Comparison of ENCODE assay signal across 1 cellular context in genomic region chr5:148635321-148636083, GRCh38.
TF ChIP-seq lines count a peak whose summit lies in the region.

No MANE protein-coding gene starts in this region.

TF ChIP-seq in SK-N-SH, 30 proteins besides CTCF, POLR2A, EP300 and RAD21:
- no peak for TF ChIP-seq ELF1 (IDR thresholded peaks at IDR 0.05)
- TF ChIP-seq RFX5 (IDR thresholded peaks at IDR 0.05; ENCODE audit: low read length), result no peak
- 0 out of 2 replicates have a peak, but pooled peaks have one; percentile 53 for TF ChIP-seq FOXJ3 (CRISPR knock-in tag; IDR thresholded peaks at IDR 0.05)
- no peak for TF ChIP-seq RXRA (IDR thresholded peaks at IDR 0.05; ENCODE audit: borderline replicate concordance, low read depth)
- TF ChIP-seq RCOR1 (IDR thresholded peaks at IDR 0.05; ENCODE audit: low read length), result peak; percentile 97; the same call in 1 of the 2 replicates
- peak; percentile 93 for TF ChIP-seq GATA2 (CRISPR knock-in tag; IDR thresholded peaks at IDR 0.05)
- TF ChIP-seq, protein P1, sequence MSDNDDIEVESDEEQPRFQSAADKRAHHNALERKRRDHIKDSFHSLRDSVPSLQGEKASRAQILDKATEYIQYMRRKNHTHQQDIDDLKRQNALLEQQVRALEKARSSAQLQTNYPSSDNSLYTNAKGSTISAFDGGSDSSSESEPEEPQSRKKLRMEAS (IDR thresholded peaks at IDR 0.05; ENCODE audit: low read depth), result no peak
- no peak for TF ChIP-seq USF1 (IDR thresholded peaks at IDR 0.05; ENCODE audit: borderline replicate concordance, low read depth)
- no peak for TF ChIP-seq POLR2AphosphoS5 (IDR thresholded peaks at IDR 0.05; ENCODE audit: low read depth, low read length)
- no peak for TF ChIP-seq REST (IDR thresholded peaks at IDR 0.05; ENCODE audit: low read depth, low read length)
- TF ChIP-seq, protein P2, sequence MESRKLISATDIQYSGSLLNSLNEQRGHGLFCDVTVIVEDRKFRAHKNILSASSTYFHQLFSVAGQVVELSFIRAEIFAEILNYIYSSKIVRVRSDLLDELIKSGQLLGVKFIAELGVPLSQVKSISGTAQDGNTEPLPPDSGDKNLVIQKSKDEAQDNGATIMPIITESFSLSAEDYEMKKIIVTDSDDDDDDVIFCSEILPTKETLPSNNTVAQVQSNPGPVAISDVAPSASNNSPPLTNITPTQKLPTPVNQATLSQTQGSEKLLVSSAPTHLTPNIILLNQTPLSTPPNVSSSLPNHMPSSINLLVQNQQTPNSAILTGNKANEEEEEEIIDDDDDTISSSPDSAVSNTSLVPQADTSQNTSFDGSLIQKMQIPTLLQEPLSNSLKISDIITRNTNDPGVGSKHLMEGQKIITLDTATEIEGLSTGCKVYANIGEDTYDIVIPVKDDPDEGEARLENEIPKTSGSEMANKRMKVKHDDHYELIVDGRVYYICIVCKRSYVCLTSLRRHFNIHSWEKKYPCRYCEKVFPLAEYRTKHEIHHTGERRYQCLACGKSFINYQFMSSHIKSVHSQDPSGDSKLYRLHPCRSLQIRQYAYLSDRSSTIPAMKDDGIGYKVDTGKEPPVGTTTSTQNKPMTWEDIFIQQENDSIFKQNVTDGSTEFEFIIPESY (IDR thresholded peaks at IDR 0.05; ENCODE audit: borderline replicate concordance, low read depth), result no peak
- TF ChIP-seq TCF12 (IDR thresholded peaks at IDR 0.05), result peak; percentile 33; the same call in 1 of the 2 replicates
- TF ChIP-seq FOXM1 (IDR thresholded peaks at IDR 0.05; ENCODE audit: low read depth), result no peak
- no peak for TF ChIP-seq JUND (IDR thresholded peaks at IDR 0.05)
- no peak for TF ChIP-seq GABPA (IDR thresholded peaks at IDR 0.05; ENCODE audit: low read depth)
- no peak for TF ChIP-seq SMC3 (IDR thresholded peaks at IDR 0.05; ENCODE audit: low read depth, low read length)
- TF ChIP-seq, protein P3, sequence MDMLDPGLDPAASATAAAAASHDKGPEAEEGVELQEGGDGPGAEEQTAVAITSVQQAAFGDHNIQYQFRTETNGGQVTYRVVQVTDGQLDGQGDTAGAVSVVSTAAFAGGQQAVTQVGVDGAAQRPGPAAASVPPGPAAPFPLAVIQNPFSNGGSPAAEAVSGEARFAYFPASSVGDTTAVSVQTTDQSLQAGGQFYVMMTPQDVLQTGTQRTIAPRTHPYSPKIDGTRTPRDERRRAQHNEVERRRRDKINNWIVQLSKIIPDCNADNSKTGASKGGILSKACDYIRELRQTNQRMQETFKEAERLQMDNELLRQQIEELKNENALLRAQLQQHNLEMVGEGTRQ (IDR thresholded peaks at IDR 0.05; ENCODE audit: borderline replicate concordance, low read depth, low read length), result no peak
- no peak for TF ChIP-seq NRF1 (IDR thresholded peaks at IDR 0.05; ENCODE audit: low read depth, low read length)
- peak; percentile 61; the same call in 1 of the 2 replicates for TF ChIP-seq MXI1 (IDR thresholded peaks at IDR 0.05; ENCODE audit: low read depth, low read length)
- TF ChIP-seq CHD2 (IDR thresholded peaks at IDR 0.05; ENCODE audit: low read length, partially characterized antibody), result peak; percentile 82
